ENCODE assay signal across 8 cellular contexts in the genomic region with DNA sequence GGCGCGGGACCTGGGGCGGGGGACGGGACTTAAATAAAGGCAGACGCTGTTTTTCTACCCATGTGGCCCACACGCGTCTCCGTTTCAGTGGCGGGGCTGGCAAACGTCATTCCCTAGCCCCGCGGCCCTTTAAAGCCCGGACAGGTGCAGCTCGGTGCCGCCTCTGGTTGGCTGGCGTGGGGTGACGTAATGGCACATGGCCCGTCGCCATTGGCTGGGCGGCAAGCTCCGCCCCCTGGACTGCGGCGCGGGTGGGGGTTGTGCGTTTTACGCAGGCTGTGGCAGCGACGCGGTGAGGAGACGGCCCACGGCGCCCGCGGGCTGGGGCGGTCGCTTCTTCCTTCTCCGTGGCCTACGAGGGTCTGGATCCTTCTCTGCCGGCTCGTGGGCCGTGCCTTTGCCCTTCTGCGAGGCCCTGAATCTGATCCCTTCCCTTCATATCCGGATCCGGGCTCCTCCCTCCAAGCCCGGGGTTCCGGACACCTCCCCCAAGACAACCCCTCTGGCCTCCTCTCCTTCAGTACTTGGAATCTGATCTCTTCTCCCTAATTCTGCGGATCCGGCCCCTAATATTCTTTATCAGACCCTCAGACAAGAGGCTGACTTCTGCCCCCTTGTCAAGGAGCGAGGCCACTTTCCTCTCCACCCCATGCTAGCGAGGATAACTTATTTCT. TPM values are rescaled to one million over a fixed set of nuclear protein-coding genes. Genes with fewer than 3 reads are reported as not detected.
A peak's percentile ranks its signal among the peaks of the same experiment; 100 is the strongest.
DNase-seq lines count a peak whose midpoint lies in the region; ATAC-seq and TF ChIP-seq lines count a peak whose summit lies in the region.

A gene with protein sequence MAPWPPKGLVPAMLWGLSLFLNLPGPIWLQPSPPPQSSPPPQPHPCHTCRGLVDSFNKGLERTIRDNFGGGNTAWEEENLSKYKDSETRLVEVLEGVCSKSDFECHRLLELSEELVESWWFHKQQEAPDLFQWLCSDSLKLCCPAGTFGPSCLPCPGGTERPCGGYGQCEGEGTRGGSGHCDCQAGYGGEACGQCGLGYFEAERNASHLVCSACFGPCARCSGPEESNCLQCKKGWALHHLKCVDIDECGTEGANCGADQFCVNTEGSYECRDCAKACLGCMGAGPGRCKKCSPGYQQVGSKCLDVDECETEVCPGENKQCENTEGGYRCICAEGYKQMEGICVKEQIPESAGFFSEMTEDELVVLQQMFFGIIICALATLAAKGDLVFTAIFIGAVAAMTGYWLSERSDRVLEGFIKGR (plus strand): TSS at position 274 of the 674 bp plus-strand sequence. CDS start 605 bp downstream, outside the sequence.

- H3K4me3 ChIP-seq in kidney epithelial cell (ENCODE audit: low read depth, low read length) = peak within 1 kb of the TSS; percentile 68

- DNase-seq in AG09319 (ENCODE audit: extremely low read depth, low read depth) = peak; percentile 76
- DNase-seq in NCI-H460 (ENCODE audit: extremely low read depth, low read depth) = peak; percentile 82
- DNase-seq in activated CD4-positive, alpha-beta T cell treated with anti-CD3 and anti-CD28 coated beads for 1 hour = peak; percentile 98
- DNase-seq in cerebellum (ENCODE audit: low spot score) = peak; percentile 96
- DNase-seq in kidney epithelial cell (ENCODE audit: low read depth) = peak; percentile 65
- DNase-seq in stimulated activated CD4-positive, alpha-beta T cell treated with anti-CD3 and anti-CD28 coated beads, Interleukin-15, amount 100 ng/mL, for 24 hours = peak; percentile 98

- ATAC-seq in GM19023 (IDR thresholded peaks at IDR 0.05; ENCODE audit: unreplicated experiment) = peak; percentile 89
- ATAC-seq in HG03196 (IDR thresholded peaks at IDR 0.05; ENCODE audit: unreplicated experiment) = peak; percentile 80

- no peaks in the 10 kb centered on the region for H3K27me3 ChIP-seq in kidney epithelial cell (ENCODE audit: control insufficient read depth, insufficient read depth, low read length)

- H3K36me3 ChIP-seq in kidney epithelial cell (ENCODE audit: control insufficient read depth, insufficient read depth, low read length) = peaks cover 6% of the 10 kb centered on the region

- no peak for TF ChIP-seq CTCF in AG09319 (IDR thresholded peaks at IDR 0.05; ENCODE audit: low read depth, low read length)
- no peak for TF ChIP-seq CTCF in kidney epithelial cell (IDR thresholded peaks at IDR 0.05; ENCODE audit: insufficient read depth, low read length, poor library complexity, severe bottlenecking)

RNA-seq across cellular contexts. Expression of the gene that starts here (rescaled TPM):
- total RNA-seq in NCI-H460 (2014; rRNA removed; shearing (Covaris generic)) = 12.8 and 13.6 TPM in 2 replicates
- polyA plus RNA-seq in NCI-H460 (2014; cell fraction: nucleus; rRNA removed) = 14.6 and 27.6 TPM in 2 replicates
- total RNA-seq in cerebellum (23.4 TPM), kidney epithelial cell (43.0 and 58.0 TPM in 2 replicates)

Comparison
In these comparisons a context has a peak if more than half of its experiments do, and no peak if none do; other contexts are left out.
1. Peak in every context shown above with its lines: DNase-seq, ATAC-seq and H3K4me3 ChIP-seq.